ENCODE assay signal across 2 cellular contexts in genomic region chr16:74761665-74762064, GRCh38.
TF ChIP-seq lines count a peak whose summit lies in the region.

No MANE protein-coding gene starts in this region.

TF ChIP-seq in A549, 52 proteins besides CTCF, POLR2A, EP300 and RAD21:
- TF ChIP-seq FOSL2 (IDR thresholded peaks at IDR 0.05) (no peak), FOSL2 (CRISPR knock-in tag; IDR thresholded peaks at IDR 0.05) (peak; percentile 43; the same call in 1 of the 2 replicates), MAZ (IDR thresholded peaks at IDR 0.05; ENCODE audit: borderline replicate concordance, low read depth, low read length) (no peak)

TF ChIP-seq in IMR-90, 13 proteins besides CTCF, POLR2A, EP300 and RAD21:
- TF ChIP-seq USF2 (IDR thresholded peaks at IDR 0.05; ENCODE audit: low read depth, low read length) (no peak), RCOR1 (IDR thresholded peaks at IDR 0.05; ENCODE audit: insufficient replicate concordance, low read length) (no peak), CHD1 (IDR thresholded peaks at IDR 0.05; ENCODE audit: low read depth, low read length) (no peak)
